Comparison of ENCODE assay signal across 12 cellular contexts in genomic region chr12:112032292-112032691, GRCh38.
"Had no signal": no experiment of that assay in that cellular context is flagged by ENCODE, and none has a peak within 500 bp of the region (broad histone marks: within the 10 kb centered on the region; RNA-seq: fewer than 3 reads in every experiment).

No MANE protein-coding gene starts in this region.

- DNase-seq: adrenal gland; dorsolateral prefrontal cortex; heart right ventricle; mucosa of descending colon; naive thymus-derived CD4-positive, alpha-beta T cell; pancreas; stimulated activated naive CD4-positive, alpha-beta T cell; tibial artery; uterus had no signal

- H3K4me3 ChIP-seq: adrenal gland, dorsolateral prefrontal cortex, gastroesophageal sphincter, heart right ventricle, mucosa of descending colon, pancreas, tibial artery, uterus had no signal

- H3K4me3 Mint-ChIP-seq: naive thymus-derived CD4-positive, alpha-beta T cell had no signal

- FAIRE-seq: islet of Langerhans, pancreas had no signal

- ATAC-seq: gastroesophageal sphincter; heart right ventricle; mucosa of descending colon; naive thymus-derived CD4-positive, alpha-beta T cell; SK-N-SH treated with all-trans-retinoic acid at 6 μM for 48 hours had no signal

- H3K27me3 ChIP-seq: adrenal gland, dorsolateral prefrontal cortex, gastroesophageal sphincter, heart right ventricle, pancreas, tibial artery, uterus had no signal

- H3K36me3 ChIP-seq: uterus had no signal

- H3K9me3 Mint-ChIP-seq: naive thymus-derived CD4-positive, alpha-beta T cell had no signal

- H3K27ac ChIP-seq: gastroesophageal sphincter, heart right ventricle, pancreas, tibial artery, uterus had no signal

- H3K4me1 ChIP-seq: gastroesophageal sphincter, pancreas, tibial artery, uterus had no signal

- H3K27me3 Mint-ChIP-seq: naive thymus-derived CD4-positive, alpha-beta T cell had no signal

- H3K9me3 ChIP-seq: adrenal gland, gastroesophageal sphincter, heart right ventricle, mucosa of descending colon, pancreas, tibial artery, uterus had no signal
